In the genomic region with DNA sequence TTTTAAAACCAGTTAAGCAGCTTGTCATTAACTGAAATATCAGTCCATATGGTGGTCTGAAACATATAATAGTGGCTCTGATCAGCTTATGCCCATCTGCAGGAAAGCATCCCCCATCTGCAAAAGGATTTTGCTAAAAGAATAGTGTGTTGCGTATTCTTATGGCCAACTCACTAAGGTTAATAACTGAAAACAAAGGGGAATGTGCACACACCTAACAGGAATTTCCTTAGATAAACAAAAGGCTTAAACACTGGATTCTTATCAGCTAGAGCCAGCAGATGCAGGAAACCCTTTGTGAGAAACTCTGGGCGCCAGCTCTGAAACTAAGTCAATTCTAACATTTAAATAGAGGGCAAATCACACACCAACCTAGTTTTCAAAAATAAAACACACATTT, we compare ENCODE assay signal across 10 cellular contexts. TPM values are rescaled to one million over a fixed set of nuclear protein-coding genes. Genes with fewer than 3 reads are reported as not detected.
DNase-seq lines count a peak whose midpoint lies in the region; TF ChIP-seq lines count a peak whose summit lies in the region.
"Had no signal": no experiment of that assay in that cellular context is flagged by ENCODE, and none has a peak within 500 bp of the region (broad histone marks: within the 10 kb centered on the region; RNA-seq: fewer than 3 reads in every experiment).

No MANE protein-coding gene starts in this region.

- H3K9me3 ChIP-seq in SK-N-SH = no peaks in the 10 kb centered on the region
- H3K9me3 ChIP-seq in skeletal muscle satellite cell (replicated peaks; ENCODE audit: low read length) = no peaks in the 10 kb centered on the region

- 90% methylated on average over 2 of the region's 2 CpGs for WGBS in SK-N-SH (ENCODE audit: low lambda C conversion rate)

- no peak for TF ChIP-seq CTCF in SK-N-SH (IDR thresholded peaks at IDR 0.05)
- TF ChIP-seq CTCF in fibroblast of villous mesenchyme (IDR thresholded peaks at IDR 0.05; ENCODE audit: insufficient read depth, low read depth, low read length) = no peak

- no peak for TF ChIP-seq EP300 in SK-N-SH (IDR thresholded peaks at IDR 0.05; ENCODE audit: borderline replicate concordance in 1 of 2, low read depth in 1 of 2, low read length in 1 of 2)

- peaks cover 18% of the 10 kb centered on the region for H3K79me2 ChIP-seq in SK-N-SH (ENCODE audit: insufficient read depth)

- POLR2A ChIA-PET in SK-N-SH (lab: Yijun Ruan, JAX) = no interaction called here

- H3K4me2 ChIP-seq in SK-N-SH = no peak overlapping the region
- H3K4me2 ChIP-seq in skeletal muscle satellite cell (ENCODE audit: low read length) = peak overlapping the region; percentile 20

- H3K4me3 ChIP-seq in SK-N-SH (ENCODE audit: low read depth in 2 of 2, low read length in 1 of 2) (no peak overlapping the region), fibroblast of villous mesenchyme (ENCODE audit: low read depth, low read length) (no peak overlapping the region), skeletal muscle satellite cell (ENCODE audit: low read length) (no peak overlapping the region)

- H3K4me1 ChIP-seq in SK-N-SH (ENCODE audit: control insufficient read depth in 1 of 2, insufficient read depth in 2 of 2, low read depth in 1 of 2, low read length in 1 of 2) (peaks cover 3 to 4% of the 10 kb centered on the region in 2 experiments; a peak in 2 of 4 replicates), skeletal muscle satellite cell (ENCODE audit: control insufficient read depth, insufficient read depth, low read length) (peaks cover 13% of the 10 kb centered on the region)

- H3K27me3 ChIP-seq in SK-N-SH (ENCODE audit: insufficient read depth) (no peaks in the 10 kb centered on the region), skeletal muscle satellite cell (ENCODE audit: control insufficient read depth, insufficient read depth, low read length) (no peaks in the 10 kb centered on the region)

- peaks cover 24% of the 10 kb centered on the region for H3F3A ChIP-seq in SK-N-SH (replicated peaks; ENCODE audit: insufficient read depth)

- no peak for TF ChIP-seq RAD21 in SK-N-SH (IDR thresholded peaks at IDR 0.05; ENCODE audit: low read length)

- H2AFZ ChIP-seq in SK-N-SH (ENCODE audit: low read depth) = no peak overlapping the region

- peak overlapping the region; percentile 27 to 44; a peak in 2 of 4 replicates for H3K27ac ChIP-seq in SK-N-SH (ENCODE audit: low read depth in 2 of 2, low read length in 1 of 2)

- H4K20me1 ChIP-seq in SK-N-SH (ENCODE audit: insufficient read depth) = no peaks in the 10 kb centered on the region

- H3K36me3 ChIP-seq in SK-N-SH (replicated peaks in 1 of 2; ENCODE audit: control insufficient read depth in 1 of 2, insufficient read depth in 2 of 2, low read length in 1 of 2) (peaks cover 63 to 77% of the 10 kb centered on the region in 2 experiments), skeletal muscle satellite cell (ENCODE audit: insufficient read depth, low read length) (peaks cover 63% of the 10 kb centered on the region)

- CTCF ChIA-PET in SK-N-SH (lab: Yijun Ruan, JAX) = interaction anchor here (1.3 to 2.5 kb wide), 2 partner anchors 21 to 22 kb away, joined by 4 to 20 read pairs; a partner anchor contains a TSS

- no peak overlapping the region for H3K9ac ChIP-seq in SK-N-SH
- H3K9ac ChIP-seq in skeletal muscle satellite cell (ENCODE audit: low read depth, low read length) = no peak overlapping the region

- H3K9me2 ChIP-seq in SK-N-SH = no peaks in the 10 kb centered on the region

- DNase-seq in NCI-H2171 treated with DMSO at 0.1 percent for 48 hours (lab: John Stamatoyannopoulos, UW) = peak; percentile 53
- DNase-seq in NCI-H2171 (lab: John Stamatoyannopoulos, UW) = no peak
- peak; percentile 33 for DNase-seq in SK-N-SH
- DNase-seq in fibroblast of villous mesenchyme (ENCODE audit: low read depth) = peak; percentile 9
- no peak for DNase-seq in globus pallidus (ENCODE audit: low spot score)
- DNase-seq in islet precursor cell = no peak
- DNase-seq in activated CD4-positive, CD25-positive, alpha-beta regulatory T cell (lab: John Stamatoyannopoulos, UW) = no peak
- DNase-seq: foreskin melanocyte, NCI-H1436 had no signal

TF ChIP-seq in SK-N-SH, 30 proteins besides CTCF, POLR2A, EP300 and RAD21 (continues in another document):
- no peak for TF ChIP-seq FOXJ3 (CRISPR knock-in tag; IDR thresholded peaks at IDR 0.05)
- no peak for TF ChIP-seq TEAD4 (IDR thresholded peaks at IDR 0.05; ENCODE audit: borderline replicate concordance, insufficient read depth)
- TF ChIP-seq, protein P1, sequence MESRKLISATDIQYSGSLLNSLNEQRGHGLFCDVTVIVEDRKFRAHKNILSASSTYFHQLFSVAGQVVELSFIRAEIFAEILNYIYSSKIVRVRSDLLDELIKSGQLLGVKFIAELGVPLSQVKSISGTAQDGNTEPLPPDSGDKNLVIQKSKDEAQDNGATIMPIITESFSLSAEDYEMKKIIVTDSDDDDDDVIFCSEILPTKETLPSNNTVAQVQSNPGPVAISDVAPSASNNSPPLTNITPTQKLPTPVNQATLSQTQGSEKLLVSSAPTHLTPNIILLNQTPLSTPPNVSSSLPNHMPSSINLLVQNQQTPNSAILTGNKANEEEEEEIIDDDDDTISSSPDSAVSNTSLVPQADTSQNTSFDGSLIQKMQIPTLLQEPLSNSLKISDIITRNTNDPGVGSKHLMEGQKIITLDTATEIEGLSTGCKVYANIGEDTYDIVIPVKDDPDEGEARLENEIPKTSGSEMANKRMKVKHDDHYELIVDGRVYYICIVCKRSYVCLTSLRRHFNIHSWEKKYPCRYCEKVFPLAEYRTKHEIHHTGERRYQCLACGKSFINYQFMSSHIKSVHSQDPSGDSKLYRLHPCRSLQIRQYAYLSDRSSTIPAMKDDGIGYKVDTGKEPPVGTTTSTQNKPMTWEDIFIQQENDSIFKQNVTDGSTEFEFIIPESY (IDR thresholded peaks at IDR 0.05; ENCODE audit: borderline replicate concordance, low read depth) = no peak
- TF ChIP-seq FOXM1 (IDR thresholded peaks at IDR 0.05; ENCODE audit: low read depth) = no peak
- TF ChIP-seq SIN3A (IDR thresholded peaks at IDR 0.05; ENCODE audit: borderline replicate concordance, low read depth, low read length) = no peak
- TF ChIP-seq, protein P2, sequence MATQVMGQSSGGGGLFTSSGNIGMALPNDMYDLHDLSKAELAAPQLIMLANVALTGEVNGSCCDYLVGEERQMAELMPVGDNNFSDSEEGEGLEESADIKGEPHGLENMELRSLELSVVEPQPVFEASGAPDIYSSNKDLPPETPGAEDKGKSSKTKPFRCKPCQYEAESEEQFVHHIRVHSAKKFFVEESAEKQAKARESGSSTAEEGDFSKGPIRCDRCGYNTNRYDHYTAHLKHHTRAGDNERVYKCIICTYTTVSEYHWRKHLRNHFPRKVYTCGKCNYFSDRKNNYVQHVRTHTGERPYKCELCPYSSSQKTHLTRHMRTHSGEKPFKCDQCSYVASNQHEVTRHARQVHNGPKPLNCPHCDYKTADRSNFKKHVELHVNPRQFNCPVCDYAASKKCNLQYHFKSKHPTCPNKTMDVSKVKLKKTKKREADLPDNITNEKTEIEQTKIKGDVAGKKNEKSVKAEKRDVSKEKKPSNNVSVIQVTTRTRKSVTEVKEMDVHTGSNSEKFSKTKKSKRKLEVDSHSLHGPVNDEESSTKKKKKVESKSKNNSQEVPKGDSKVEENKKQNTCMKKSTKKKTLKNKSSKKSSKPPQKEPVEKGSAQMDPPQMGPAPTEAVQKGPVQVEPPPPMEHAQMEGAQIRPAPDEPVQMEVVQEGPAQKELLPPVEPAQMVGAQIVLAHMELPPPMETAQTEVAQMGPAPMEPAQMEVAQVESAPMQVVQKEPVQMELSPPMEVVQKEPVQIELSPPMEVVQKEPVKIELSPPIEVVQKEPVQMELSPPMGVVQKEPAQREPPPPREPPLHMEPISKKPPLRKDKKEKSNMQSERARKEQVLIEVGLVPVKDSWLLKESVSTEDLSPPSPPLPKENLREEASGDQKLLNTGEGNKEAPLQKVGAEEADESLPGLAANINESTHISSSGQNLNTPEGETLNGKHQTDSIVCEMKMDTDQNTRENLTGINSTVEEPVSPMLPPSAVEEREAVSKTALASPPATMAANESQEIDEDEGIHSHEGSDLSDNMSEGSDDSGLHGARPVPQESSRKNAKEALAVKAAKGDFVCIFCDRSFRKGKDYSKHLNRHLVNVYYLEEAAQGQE (IDR thresholded peaks at IDR 0.05; ENCODE audit: low read depth, low read length) = no peak
- TF ChIP-seq SMC3 (IDR thresholded peaks at IDR 0.05; ENCODE audit: low read depth, low read length) = no peak
- no peak for TF ChIP-seq POLR2AphosphoS5 (IDR thresholded peaks at IDR 0.05; ENCODE audit: low read depth, low read length)
- no peak for TF ChIP-seq NRF1 (IDR thresholded peaks at IDR 0.05; ENCODE audit: low read depth, low read length)
- no peak for TF ChIP-seq GABPA (IDR thresholded peaks at IDR 0.05; ENCODE audit: low read depth)
- TF ChIP-seq EZH2phosphoT487 (IDR thresholded peaks at IDR 0.05; ENCODE audit: borderline replicate concordance, low read depth) = no peak
- TF ChIP-seq RXRA (IDR thresholded peaks at IDR 0.05; ENCODE audit: borderline replicate concordance, low read depth) = no peak
- TF ChIP-seq GATA2 (CRISPR knock-in tag; IDR thresholded peaks at IDR 0.05) = no peak
- no peak for TF ChIP-seq MXI1 (IDR thresholded peaks at IDR 0.05; ENCODE audit: low read depth, low read length)
- TF ChIP-seq YY1 (IDR thresholded peaks at IDR 0.05; ENCODE audit: low read depth) = no peak
- no peak for TF ChIP-seq TCF12 (IDR thresholded peaks at IDR 0.05)

RNA-seq across cellular contexts. Expression of a gene that starts 22.1 kb away (rescaled TPM):
- 9.9 and 14.5 TPM in 2 replicates for polyA plus RNA-seq in SK-N-SH (2012; rRNA removed)
- polyA plus RNA-seq in SK-N-SH (2012; cell fraction: cytosol; rRNA removed) = 10.2 and 13.1 TPM in 2 replicates
- 25.8 and 48.0 TPM in 2 replicates for polyA plus RNA-seq in SK-N-SH (2012; cell fraction: nucleus; rRNA removed)
- 33.8 and 39.3 TPM in 2 replicates for total RNA-seq in fibroblast of villous mesenchyme
- total RNA-seq in skeletal muscle satellite cell (2012; rRNA removed) = 20.8 and 23.1 TPM in 2 replicates

RNA-seq across cellular contexts. Expression of a gene that starts 22.3 kb away (rescaled TPM):
- 8.9 and 10.1 TPM in 2 replicates for polyA plus RNA-seq in SK-N-SH (2012; rRNA removed)
- 6.2 and 8.1 TPM in 2 replicates for polyA plus RNA-seq in SK-N-SH (2012; cell fraction: cytosol; rRNA removed)
- polyA plus RNA-seq in SK-N-SH (2012; cell fraction: nucleus; rRNA removed) = 12.0 and 14.6 TPM in 2 replicates
- total RNA-seq in fibroblast of villous mesenchyme = 1.9 and 9.9 TPM in 2 replicates
- 14.2 and 16.5 TPM in 2 replicates for total RNA-seq in skeletal muscle satellite cell (2012; rRNA removed)

RNA-seq across cellular contexts. Expression of a gene that starts 27.0 kb away (rescaled TPM):
- polyA plus RNA-seq in SK-N-SH (2012; rRNA removed) = 7.1 TPM in 2 replicates
- 12.4 and 15.4 TPM in 2 replicates for polyA plus RNA-seq in SK-N-SH (2012; cell fraction: cytosol; rRNA removed)
- 3.9 and 8.4 TPM in 2 replicates for polyA plus RNA-seq in SK-N-SH (2012; cell fraction: nucleus; rRNA removed)
- 20.9 and 39.3 TPM in 2 replicates for total RNA-seq in fibroblast of villous mesenchyme
- total RNA-seq in skeletal muscle satellite cell (2012; rRNA removed) = 24.6 and 28.2 TPM in 2 replicates

Comparison
In these comparisons a context has a peak if more than half of its experiments do, and no peak if none do; other contexts are left out.
1. DNase-seq: peak in NCI-H2171 treated with DMSO at 0.1 percent for 48 hours (single experiment), SK-N-SH (single experiment) and fibroblast of villous mesenchyme (single experiment); none in NCI-H2171 (single experiment), globus pallidus (single experiment), islet precursor cell (single experiment) and activated CD4-positive, CD25-positive, alpha-beta regulatory T cell (0 of 4).